Comparison of ENCODE assay signal across 1 cellular context in the genomic region with DNA sequence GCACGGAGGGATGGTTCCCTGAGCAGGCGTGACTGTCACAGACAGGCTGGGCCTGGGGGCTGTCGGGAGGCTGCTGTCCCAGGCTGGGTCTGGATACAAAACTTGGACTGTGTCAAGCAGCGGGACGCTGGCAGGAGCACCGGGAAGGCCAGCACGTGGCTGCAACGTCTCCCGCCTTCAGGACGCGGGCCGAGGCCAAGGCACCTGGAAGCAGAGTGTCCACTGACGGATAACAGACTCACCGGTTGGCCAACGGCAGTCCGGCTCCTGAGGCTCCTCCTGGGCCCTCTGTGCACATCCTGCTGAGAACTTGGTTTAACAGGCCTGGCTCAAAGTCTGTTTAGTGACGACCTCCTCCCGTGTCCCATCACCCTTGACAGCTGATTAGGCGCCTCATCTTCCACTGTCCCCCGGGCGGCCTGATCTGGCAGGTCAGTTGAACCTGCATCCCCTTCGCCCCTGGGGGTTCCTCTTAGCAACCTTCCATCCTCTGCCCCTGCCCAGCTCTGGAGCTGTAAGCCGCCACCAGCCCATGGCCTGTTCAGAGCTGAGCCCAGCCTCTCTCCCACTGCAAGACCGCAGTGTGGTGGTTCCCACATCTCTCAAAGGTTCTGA.
TF ChIP-seq lines count a peak whose summit lies in the region.

No MANE protein-coding gene starts in this region.

TF ChIP-seq in GM23338, 12 proteins besides CTCF, POLR2A, EP300 and RAD21 (continued from another document):
- TF ChIP-seq, protein P1, sequence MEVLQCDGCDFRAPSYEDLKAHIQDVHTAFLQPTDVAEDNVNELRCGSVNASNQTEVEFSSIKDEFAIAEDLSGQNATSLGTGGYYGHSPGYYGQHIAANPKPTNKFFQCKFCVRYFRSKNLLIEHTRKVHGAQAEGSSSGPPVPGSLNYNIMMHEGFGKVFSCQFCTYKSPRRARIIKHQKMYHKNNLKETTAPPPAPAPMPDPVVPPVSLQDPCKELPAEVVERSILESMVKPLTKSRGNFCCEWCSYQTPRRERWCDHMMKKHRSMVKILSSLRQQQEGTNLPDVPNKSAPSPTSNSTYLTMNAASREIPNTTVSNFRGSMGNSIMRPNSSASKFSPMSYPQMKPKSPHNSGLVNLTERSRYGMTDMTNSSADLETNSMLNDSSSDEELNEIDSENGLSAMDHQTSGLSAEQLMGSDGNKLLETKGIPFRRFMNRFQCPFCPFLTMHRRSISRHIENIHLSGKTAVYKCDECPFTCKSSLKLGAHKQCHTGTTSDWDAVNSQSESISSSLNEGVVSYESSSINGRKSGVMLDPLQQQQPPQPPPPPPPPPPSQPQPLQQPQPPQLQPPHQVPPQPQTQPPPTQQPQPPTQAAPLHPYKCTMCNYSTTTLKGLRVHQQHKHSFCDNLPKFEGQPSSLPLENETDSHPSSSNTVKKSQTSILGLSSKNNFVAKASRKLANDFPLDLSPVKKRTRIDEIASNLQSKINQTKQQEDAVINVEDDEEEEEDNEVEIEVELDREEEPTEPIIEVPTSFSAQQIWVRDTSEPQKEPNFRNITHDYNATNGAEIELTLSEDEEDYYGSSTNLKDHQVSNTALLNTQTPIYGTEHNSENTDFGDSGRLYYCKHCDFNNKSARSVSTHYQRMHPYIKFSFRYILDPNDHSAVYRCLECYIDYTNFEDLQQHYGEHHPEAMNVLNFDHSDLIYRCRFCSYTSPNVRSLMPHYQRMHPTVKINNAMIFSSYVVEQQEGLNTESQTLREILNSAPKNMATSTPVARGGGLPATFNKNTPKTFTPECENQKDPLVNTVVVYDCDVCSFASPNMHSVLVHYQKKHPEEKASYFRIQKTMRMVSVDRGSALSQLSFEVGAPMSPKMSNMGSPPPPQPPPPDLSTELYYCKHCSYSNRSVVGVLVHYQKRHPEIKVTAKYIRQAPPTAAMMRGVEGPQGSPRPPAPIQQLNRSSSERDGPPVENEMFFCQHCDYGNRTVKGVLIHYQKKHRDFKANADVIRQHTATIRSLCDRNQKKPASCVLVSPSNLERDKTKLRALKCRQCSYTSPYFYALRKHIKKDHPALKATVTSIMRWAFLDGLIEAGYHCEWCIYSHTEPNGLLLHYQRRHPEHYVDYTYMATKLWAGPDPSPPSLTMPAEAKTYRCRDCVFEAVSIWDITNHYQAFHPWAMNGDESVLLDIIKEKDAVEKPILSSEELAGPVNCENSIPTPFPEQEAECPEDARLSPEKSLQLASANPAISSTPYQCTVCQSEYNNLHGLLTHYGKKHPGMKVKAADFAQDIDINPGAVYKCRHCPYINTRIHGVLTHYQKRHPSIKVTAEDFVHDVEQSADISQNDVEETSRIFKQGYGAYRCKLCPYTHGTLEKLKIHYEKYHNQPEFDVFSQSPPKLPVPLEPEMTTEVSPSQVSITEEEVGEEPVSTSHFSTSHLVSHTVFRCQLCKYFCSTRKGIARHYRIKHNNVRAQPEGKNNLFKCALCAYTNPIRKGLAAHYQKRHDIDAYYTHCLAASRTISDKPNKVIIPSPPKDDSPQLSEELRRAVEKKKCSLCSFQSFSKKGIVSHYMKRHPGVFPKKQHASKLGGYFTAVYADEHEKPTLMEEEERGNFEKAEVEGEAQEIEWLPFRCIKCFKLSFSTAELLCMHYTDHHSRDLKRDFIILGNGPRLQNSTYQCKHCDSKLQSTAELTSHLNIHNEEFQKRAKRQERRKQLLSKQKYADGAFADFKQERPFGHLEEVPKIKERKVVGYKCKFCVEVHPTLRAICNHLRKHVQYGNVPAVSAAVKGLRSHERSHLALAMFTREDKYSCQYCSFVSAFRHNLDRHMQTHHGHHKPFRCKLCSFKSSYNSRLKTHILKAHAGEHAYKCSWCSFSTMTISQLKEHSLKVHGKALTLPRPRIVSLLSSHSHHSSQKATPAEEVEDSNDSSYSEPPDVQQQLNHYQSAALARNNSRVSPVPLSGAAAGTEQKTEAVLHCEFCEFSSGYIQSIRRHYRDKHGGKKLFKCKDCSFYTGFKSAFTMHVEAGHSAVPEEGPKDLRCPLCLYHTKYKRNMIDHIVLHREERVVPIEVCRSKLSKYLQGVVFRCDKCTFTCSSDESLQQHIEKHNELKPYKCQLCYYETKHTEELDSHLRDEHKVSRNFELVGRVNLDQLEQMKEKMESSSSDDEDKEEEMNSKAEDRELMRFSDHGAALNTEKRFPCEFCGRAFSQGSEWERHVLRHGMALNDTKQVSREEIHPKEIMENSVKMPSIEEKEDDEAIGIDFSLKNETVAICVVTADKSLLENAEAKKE (CRISPR knock-in tag; IDR thresholded peaks at IDR 0.05): no peak
- TF ChIP-seq, protein P2, sequence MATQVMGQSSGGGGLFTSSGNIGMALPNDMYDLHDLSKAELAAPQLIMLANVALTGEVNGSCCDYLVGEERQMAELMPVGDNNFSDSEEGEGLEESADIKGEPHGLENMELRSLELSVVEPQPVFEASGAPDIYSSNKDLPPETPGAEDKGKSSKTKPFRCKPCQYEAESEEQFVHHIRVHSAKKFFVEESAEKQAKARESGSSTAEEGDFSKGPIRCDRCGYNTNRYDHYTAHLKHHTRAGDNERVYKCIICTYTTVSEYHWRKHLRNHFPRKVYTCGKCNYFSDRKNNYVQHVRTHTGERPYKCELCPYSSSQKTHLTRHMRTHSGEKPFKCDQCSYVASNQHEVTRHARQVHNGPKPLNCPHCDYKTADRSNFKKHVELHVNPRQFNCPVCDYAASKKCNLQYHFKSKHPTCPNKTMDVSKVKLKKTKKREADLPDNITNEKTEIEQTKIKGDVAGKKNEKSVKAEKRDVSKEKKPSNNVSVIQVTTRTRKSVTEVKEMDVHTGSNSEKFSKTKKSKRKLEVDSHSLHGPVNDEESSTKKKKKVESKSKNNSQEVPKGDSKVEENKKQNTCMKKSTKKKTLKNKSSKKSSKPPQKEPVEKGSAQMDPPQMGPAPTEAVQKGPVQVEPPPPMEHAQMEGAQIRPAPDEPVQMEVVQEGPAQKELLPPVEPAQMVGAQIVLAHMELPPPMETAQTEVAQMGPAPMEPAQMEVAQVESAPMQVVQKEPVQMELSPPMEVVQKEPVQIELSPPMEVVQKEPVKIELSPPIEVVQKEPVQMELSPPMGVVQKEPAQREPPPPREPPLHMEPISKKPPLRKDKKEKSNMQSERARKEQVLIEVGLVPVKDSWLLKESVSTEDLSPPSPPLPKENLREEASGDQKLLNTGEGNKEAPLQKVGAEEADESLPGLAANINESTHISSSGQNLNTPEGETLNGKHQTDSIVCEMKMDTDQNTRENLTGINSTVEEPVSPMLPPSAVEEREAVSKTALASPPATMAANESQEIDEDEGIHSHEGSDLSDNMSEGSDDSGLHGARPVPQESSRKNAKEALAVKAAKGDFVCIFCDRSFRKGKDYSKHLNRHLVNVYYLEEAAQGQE (IDR thresholded peaks at IDR 0.05; ENCODE audit: unreplicated experiment): no peak
- no peak for TF ChIP-seq ZNF331 (CRISPR knock-in tag; IDR thresholded peaks at IDR 0.05; ENCODE audit: low read depth)
- TF ChIP-seq ZNF114 (CRISPR knock-in tag; IDR thresholded peaks at IDR 0.05): no peak
- no peak for TF ChIP-seq EZH2phosphoT487 (IDR thresholded peaks at IDR 0.05; ENCODE audit: unreplicated experiment)
- no peak for TF ChIP-seq ETS1 (IDR thresholded peaks at IDR 0.05)
- no peak for TF ChIP-seq JUNB (IDR thresholded peaks at IDR 0.05; ENCODE audit: unreplicated experiment)
- TF ChIP-seq EZH2 (IDR thresholded peaks at IDR 0.05; ENCODE audit: low read depth, unreplicated experiment): no peak
